In genomic region chr15:77044228-77045042, GRCh38 we compare ENCODE assay signal across 16 cellular contexts. TPM values are rescaled to one million over a fixed set of nuclear protein-coding genes. Genes with fewer than 3 reads are reported as not detected.
A peak's percentile ranks its signal among the peaks of the same experiment; 100 is the strongest.
DNase-seq lines count a peak whose midpoint lies in the region; ATAC-seq and TF ChIP-seq lines count a peak whose summit lies in the region.
"Had no signal": no experiment of that assay in that cellular context is flagged by ENCODE, and none has a peak within 500 bp of the region (broad histone marks: within the 10 kb centered on the region; RNA-seq: fewer than 3 reads in every experiment).

No MANE protein-coding gene starts in this region.

- no peak overlapping the region for H3K4me2 ChIP-seq in Karpas-422 (ENCODE audit: low read depth, low read length, poor library complexity, severe bottlenecking)
- H3K4me2 ChIP-seq: GM23338 had no signal

- intact Hi-C loops in heart right ventricle (cut with DNase I) = no loop called here

- H2AFZ ChIP-seq in Karpas-422 (ENCODE audit: low read length) = no peak overlapping the region
- H2AFZ ChIP-seq: GM23338 had no signal

- WGBS in heart right ventricle, 2 donors = 73 to 74% methylated on average over 7 of the region's 7 CpGs

- H3K27me3 Mint-ChIP-seq in osteocyte (ENCODE audit: unreplicated experiment) = no peaks in the 10 kb centered on the region

- DNase-seq in Ammon's horn (ENCODE audit: low spot score) (peak; percentile 61), Karpas-422 (no peak), heart right ventricle (peak in 1 of 2 donors; percentile 46), osteocyte (ENCODE audit: extremely low spot score, unreplicated experiment) (no peak), OCI-M2 (lab: John Stamatoyannopoulos, UW; ENCODE audit: unreplicated experiment) (no peak), NK-92 (lab: John Stamatoyannopoulos, UW; ENCODE audit: unreplicated experiment) (no peak), activated gamma-delta T cell (lab: John Stamatoyannopoulos, UW) (no peak)
- DNase-seq: activated CD4-positive, CD25-positive, alpha-beta regulatory T cell treated with anti-CD3 and anti-CD28 coated beads, Interleukin-2, amount 50 U/mL, for 72 hours; activated T-cell treated with anti-CD3 and anti-CD28 coated beads, Interleukin-2, amount 50 U/mL, for 1 hour; DMS153; NCI-H82; T-helper 1 cell had no signal

- TF ChIP-seq CTCF in heart right ventricle (IDR thresholded peaks at IDR 0.05) (peak in 1 of 9 donors; percentile 8), osteocyte (IDR thresholded peaks at IDR 0.05) (no peak)

- H3K9me2 ChIP-seq in Karpas-422 (replicated peaks; ENCODE audit: insufficient read depth, low read length) = no peaks in the 10 kb centered on the region

- H3K27ac Mint-ChIP-seq in osteocyte (ENCODE audit: unreplicated experiment) = peak overlapping the region; percentile 71
- H3K27ac Mint-ChIP-seq: GM23338 had no signal

- H3K27ac ChIP-seq in Karpas-422 (ENCODE audit: low read length) (peak overlapping the region; percentile 42), heart right ventricle (peak overlapping the region in 6 of 10 donors; percentile 0 to 57 (median 46))

- ATAC-seq in heart right ventricle (peak; percentile 16 to 92 (median 82)), GM21825 (IDR thresholded peaks at IDR 0.05; ENCODE audit: unreplicated experiment) (no peak)
- ATAC-seq: GM23338 had no signal

- no peaks in the 10 kb centered on the region for H3K9me3 ChIP-seq in Karpas-422 (ENCODE audit: low read length)
- H3K9me3 ChIP-seq in heart right ventricle = peaks cover 0 to 31% (median 0%) of the 10 kb centered on the region in 11 donors

- H3K27me3 ChIP-seq in Karpas-422 (ENCODE audit: low read length) (no peaks in the 10 kb centered on the region), heart right ventricle (no peaks in the 10 kb centered on the region)

- peaks cover 45% of the 10 kb centered on the region for H3K4me1 Mint-ChIP-seq in osteocyte (ENCODE audit: unreplicated experiment)
- H3K4me1 Mint-ChIP-seq: GM23338 had no signal

- H3K36me3 ChIP-seq in Karpas-422 (ENCODE audit: insufficient read depth, low read length) (peaks cover 60% of the 10 kb centered on the region), heart right ventricle (peaks cover 0 to 77% (median 5%) of the 10 kb centered on the region in 9 donors)

- H3K4me1 ChIP-seq in Karpas-422 (ENCODE audit: low read length) = peaks cover 24% of the 10 kb centered on the region
- H3K4me1 ChIP-seq in heart right ventricle = peaks cover 0 to 28% (median 18%) of the 10 kb centered on the region in 9 donors

- H3K9ac ChIP-seq in Karpas-422 (ENCODE audit: low read length) = no peak overlapping the region

- H3K4me3 ChIP-seq in Karpas-422 (ENCODE audit: low read length) = no peak overlapping the region
- no peak overlapping the region for H3K4me3 ChIP-seq in heart right ventricle
- H3K4me3 ChIP-seq: GM23338 had no signal

- peaks cover 20% of the 10 kb centered on the region for H3K79me2 ChIP-seq in Karpas-422 (ENCODE audit: low read length)

- H3K9me3 Mint-ChIP-seq in osteocyte (ENCODE audit: unreplicated experiment) = no peaks in the 10 kb centered on the region

- no peaks in the 10 kb centered on the region for H4K20me1 ChIP-seq in Karpas-422 (ENCODE audit: insufficient read depth, low read depth, low read length)

- H3K4me3 Mint-ChIP-seq in osteocyte (ENCODE audit: unreplicated experiment) = no peak overlapping the region
- H3K4me3 Mint-ChIP-seq: GM23338 had no signal

- peaks cover 49% of the 10 kb centered on the region for H3K36me3 Mint-ChIP-seq in osteocyte (ENCODE audit: unreplicated experiment)

RNA-seq across cellular contexts. Expression of gene TSPAN3, which starts 26.5 kb away (rescaled TPM):
- 163 and 205 TPM in 2 replicates for total RNA-seq in Karpas-422 (2014; rRNA removed; shearing (Covaris generic); ENCODE audit: low replicate concordance)
- total RNA-seq in heart right ventricle (100 to 1,000 TPM in 5 of 10 donors, 10 to 100 TPM in 5; 82.6 to 118 (median 98.7) TPM), osteocyte (262 and 296 TPM in 2 replicates)
- polyA plus RNA-seq in heart right ventricle = 100 to 1,000 TPM in 1 of 2 donors, 10 to 100 TPM in 1; 52.2 to 159 TPM

RNA-seq across cellular contexts. Expression of gene PSTPIP1, which starts 49.5 kb away (rescaled TPM):
- total RNA-seq in Karpas-422 (2014; rRNA removed; shearing (Covaris generic); ENCODE audit: low replicate concordance) = 13.1 and 40.4 TPM in 2 replicates
- total RNA-seq in heart right ventricle (10 to 100 TPM in 1 of 10 donors, 1 to 10 TPM in 8, not detected in 1; 1.3 to 10.4 (median 2.9) TPM), osteocyte (not detected in 2 replicates)
- polyA plus RNA-seq in heart right ventricle = 1 to 10 TPM; 2.4 to 7.8 TPM
- total RNA-seq: glomerular endothelial cell, myocyte had no signal
